In the genomic region with DNA sequence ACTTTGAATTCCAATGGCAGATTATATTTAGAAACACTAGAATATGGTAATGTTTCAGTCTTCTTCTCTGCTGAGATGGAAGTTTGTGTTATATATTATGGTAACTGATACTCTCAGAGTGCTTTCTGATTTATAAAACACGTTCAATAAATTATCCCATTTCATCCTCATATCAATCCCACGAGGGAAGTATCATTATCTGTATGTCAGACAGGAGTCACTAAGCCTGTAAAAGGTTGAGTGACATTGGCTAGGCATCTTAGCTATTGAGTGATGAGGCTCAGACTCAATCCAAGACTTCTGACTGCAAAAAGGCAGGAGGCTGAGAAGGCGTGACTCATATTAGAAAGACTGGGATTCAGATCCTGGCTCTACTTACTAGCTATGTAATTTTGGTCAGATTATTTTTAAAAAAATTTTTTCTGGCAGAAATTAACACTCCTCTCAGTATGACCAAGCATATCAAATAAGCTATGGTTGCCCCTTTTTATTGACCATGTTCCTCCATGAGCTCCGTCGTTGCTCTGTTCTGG, we compare ENCODE assay signal across 21 cellular contexts. TPM values are rescaled to one million over a fixed set of nuclear protein-coding genes. Genes with fewer than 3 reads are reported as not detected.
A peak's percentile ranks its signal among the peaks of the same experiment; 100 is the strongest.
DNase-seq lines count a peak whose midpoint lies in the region; ATAC-seq and TF ChIP-seq lines count a peak whose summit lies in the region.
"Had no signal": no experiment of that assay in that cellular context is flagged by ENCODE, and none has a peak within 500 bp of the region (broad histone marks: within the 10 kb centered on the region; RNA-seq: fewer than 3 reads in every experiment).

No MANE protein-coding gene starts in this region.

- H3K36me3 ChIP-seq in MG63, result peaks cover 9% of the 10 kb centered on the region
- H3K36me3 ChIP-seq in liver (ENCODE audit: control insufficient read depth in 4 of 4, insufficient read depth in 3 of 4, low read depth in 1 of 4, low read length in 3 of 4), result peaks cover 0 to 5% (median 5%) of the 10 kb centered on the region in 4 donors
- peaks cover 0 to 1% of the 10 kb centered on the region in 2 donors for H3K36me3 ChIP-seq in thyroid gland
- H3K36me3 ChIP-seq in right atrium auricular region, result no peaks in the 10 kb centered on the region

- TF ChIP-seq RAD21 in liver (IDR thresholded peaks at IDR 0.05), result no peak

- peak overlapping the region; percentile 32 to 93 (median 89) for H3K27ac Mint-ChIP-seq in brain
- H3K27ac Mint-ChIP-seq in stimulated activated effector memory CD8-positive, alpha-beta T cell treated with anti-CD3 and anti-CD28 coated beads, Interleukin-12 subunit alpha, Interleukin-12 subunit beta, amount 100 ng/mL, for 72 hours, result no peak overlapping the region

- H3K9ac ChIP-seq in liver (ENCODE audit: low read depth in 1 of 2, low read length in 2 of 2), result peak overlapping the region; percentile 17 to 61
- H3K9ac ChIP-seq: parathyroid adenoma had no signal

- no peaks in the 10 kb centered on the region for H3K9me3 Mint-ChIP-seq in brain
- H3K9me3 Mint-ChIP-seq in stimulated activated effector memory CD8-positive, alpha-beta T cell treated with anti-CD3 and anti-CD28 coated beads, Interleukin-12 subunit alpha, Interleukin-12 subunit beta, amount 100 ng/mL, for 72 hours, result no peaks in the 10 kb centered on the region
- H3K9me3 Mint-ChIP-seq: naive thymus-derived CD4-positive, alpha-beta T cell had no signal

- H3K4me3 ChIP-seq in MG63, result no peak overlapping the region
- H3K4me3 ChIP-seq in liver (ENCODE audit: low read depth in 1 of 3, low read length in 3 of 3), result no peak overlapping the region
- no peak overlapping the region for H3K4me3 ChIP-seq in thyroid gland (replicated peaks in 1 of 3)
- H3K4me3 ChIP-seq in right atrium auricular region, result no peak overlapping the region
- H3K4me3 ChIP-seq: skin epidermis had no signal

- peaks cover 39 to 92% (median 87%) of the 10 kb centered on the region in 4 donors for H3K4me1 ChIP-seq in liver (ENCODE audit: control insufficient read depth in 4 of 4, insufficient read depth in 4 of 4, low read length in 3 of 4)
- peaks cover 85 to 99% of the 10 kb centered on the region in 2 donors for H3K4me1 ChIP-seq in thyroid gland
- H3K4me1 ChIP-seq in right atrium auricular region, result peaks cover 0 to 90% of the 10 kb centered on the region in 2 donors

- H3K36me3 Mint-ChIP-seq in brain, result no peaks in the 10 kb centered on the region
- H3K36me3 Mint-ChIP-seq in stimulated activated effector memory CD8-positive, alpha-beta T cell treated with anti-CD3 and anti-CD28 coated beads, Interleukin-12 subunit alpha, Interleukin-12 subunit beta, amount 100 ng/mL, for 72 hours, result no peaks in the 10 kb centered on the region

- peaks cover 100% of the 10 kb centered on the region for H3K4me1 Mint-ChIP-seq in brain
- H3K4me1 Mint-ChIP-seq in stimulated activated effector memory CD8-positive, alpha-beta T cell treated with anti-CD3 and anti-CD28 coated beads, Interleukin-12 subunit alpha, Interleukin-12 subunit beta, amount 100 ng/mL, for 72 hours, result peaks cover 48% of the 10 kb centered on the region

- peaks cover 5% of the 10 kb centered on the region for H3K27me3 Mint-ChIP-seq in brain
- H3K27me3 Mint-ChIP-seq: naive thymus-derived CD4-positive, alpha-beta T cell had no signal

- peak overlapping the region in 2 of 5 experiments; percentile 6 to 33 for H3K4me3 Mint-ChIP-seq in brain
- no peak overlapping the region for H3K4me3 Mint-ChIP-seq in stimulated activated effector memory CD8-positive, alpha-beta T cell treated with anti-CD3 and anti-CD28 coated beads, Interleukin-12 subunit alpha, Interleukin-12 subunit beta, amount 100 ng/mL, for 72 hours
- H3K4me3 Mint-ChIP-seq: naive thymus-derived CD4-positive, alpha-beta T cell had no signal

- H3K27me3 ChIP-seq in MG63, result no peaks in the 10 kb centered on the region
- H3K27me3 ChIP-seq in liver (ENCODE audit: control insufficient read depth in 4 of 4, insufficient read depth in 4 of 4, low read length in 3 of 4), result no peaks in the 10 kb centered on the region
- no peaks in the 10 kb centered on the region for H3K27me3 ChIP-seq in thyroid gland
- H3K27me3 ChIP-seq in right atrium auricular region, result no peaks in the 10 kb centered on the region

- ATAC-seq in GM19328 (IDR thresholded peaks at IDR 0.05; ENCODE audit: unreplicated experiment), result no peak
- no peak for ATAC-seq in stimulated activated effector memory CD8-positive, alpha-beta T cell treated with anti-CD3 and anti-CD28 coated beads, Interleukin-12 subunit alpha, Interleukin-12 subunit beta, amount 100 ng/mL, for 72 hours
- ATAC-seq: stimulated activated naive CD8-positive, alpha-beta T cell treated with anti-CD3 and anti-CD28 coated beads, Interleukin-15, Interleukin-2, amounts not matched to agents 100 U/mL and 50 U/mL, for 24 hours had no signal

- TF ChIP-seq CTCF in brain (conservative IDR thresholded peaks at IDR 0.05) (no peak), liver (IDR thresholded peaks at IDR 0.05; ENCODE audit: low read depth, low read length, missing input control) (no peak), thyroid gland (IDR thresholded peaks at IDR 0.05) (no peak), right atrium auricular region (IDR thresholded peaks at IDR 0.05) (no peak)

- TF ChIP-seq POLR2A in thyroid gland (IDR thresholded peaks at IDR 0.05), result no peak

- DNase-seq in MG63 (peak; percentile 48), thyroid gland (no peak), right atrium auricular region (ENCODE audit: low spot score) (no peak)
- DNase-seq in stimulated activated effector memory CD8-positive, alpha-beta T cell treated with anti-CD3 and anti-CD28 coated beads, Interleukin-12 subunit alpha, Interleukin-12 subunit beta, amount 100 ng/mL, for 72 hours (ENCODE audit: low spot score in 2 of 2), result no peak
- DNase-seq: dermis blood vessel endothelial cell; DMS79 treated with DMSO at 0.1 percent for 48 hours; foreskin melanocyte; kidney; mammary epithelial cell; naive thymus-derived CD4-positive, alpha-beta T cell; NCI-H1694 treated with DMSO at 0.1 percent for 48 hours; NCI-H226; NCI-H774; stimulated activated CD4-positive, alpha-beta T cell treated with anti-CD3 and anti-CD28 coated beads, Interleukin-2, amount 100 ng/mL, for 48 hours; stimulated activated naive CD8-positive, alpha-beta T cell treated with anti-CD3 and anti-CD28 coated beads, Interleukin-15, Interleukin-2, amounts not matched to agents 100 U/mL and 50 U/mL, for 24 hours; T-helper 2 cell had no signal

- intact Hi-C loops in thyroid gland (cut with DNase I), result no loop called here

- 67% methylated on average over 5 of the region's 5 CpGs for WGBS in liver
- 75 to 90% methylated on average over 5 of the region's 5 CpGs for WGBS in thyroid gland, 2 donors

- H3K9me3 ChIP-seq in MG63, result no peaks in the 10 kb centered on the region
- no peaks in the 10 kb centered on the region for H3K9me3 ChIP-seq in liver (ENCODE audit: control insufficient read depth in 4 of 4, low read length in 3 of 4)
- H3K9me3 ChIP-seq in thyroid gland, result no peaks in the 10 kb centered on the region
- H3K9me3 ChIP-seq in right atrium auricular region, result no peaks in the 10 kb centered on the region

- peak overlapping the region; percentile 90 to 97 for H3K27ac ChIP-seq in liver (ENCODE audit: low read depth in 1 of 2, low read length in 2 of 2)
- peak overlapping the region; percentile 35 to 69 (median 49) for H3K27ac ChIP-seq in thyroid gland
- H3K27ac ChIP-seq in right atrium auricular region, result no peak overlapping the region
- H3K27ac ChIP-seq: parathyroid adenoma had no signal

TF ChIP-seq in liver, 16 proteins besides CTCF, POLR2A, EP300 and RAD21:
- TF ChIP-seq SP1 (IDR thresholded peaks at IDR 0.05), result no peak
- TF ChIP-seq FOXA2 (IDR thresholded peaks at IDR 0.05), result no peak
TF ChIP-seq in liver: peak in this region for 0.

RNA-seq across cellular contexts. Expression of a gene that starts 19.4 kb away (rescaled TPM):
- 24.3 and 40.4 TPM in 2 replicates for total RNA-seq in MG63 (2014; rRNA removed; shearing (Covaris generic); ENCODE audit: low replicate concordance)
- 12.3 TPM for polyA plus RNA-seq in brain (ENCODE audit: insufficient read depth, low read depth, low replicate concordance)
- 10 to 100 TPM; 64.2 to 94.6 TPM for total RNA-seq in liver
- 10 to 100 TPM; 36.8 to 62.3 TPM for polyA plus RNA-seq in liver
- 10 to 100 TPM; 34.0 to 52.4 (median 44.6) TPM for total RNA-seq in thyroid gland
- 1 to 10 TPM; 8.0 to 9.0 TPM for total RNA-seq in right atrium auricular region

RNA-seq across cellular contexts. Expression of a gene that starts 58.6 kb away (rescaled TPM):
- total RNA-seq in MG63 (2014; rRNA removed; shearing (Covaris generic); ENCODE audit: low replicate concordance), result not detected in 2 replicates
- 4.5 TPM for polyA plus RNA-seq in brain (ENCODE audit: insufficient read depth, low read depth, low replicate concordance)
- 1 to 10 TPM in 1 of 2 donors, under 1 TPM in 1; 0.25 to 1.1 TPM for total RNA-seq in liver
- polyA plus RNA-seq in liver, result under 1 TPM; 0.20 to 0.21 TPM
- 1 to 10 TPM in 1 of 4 donors, under 1 TPM in 3; 0.56 to 5.3 (median 0.63) TPM for total RNA-seq in thyroid gland
- total RNA-seq in right atrium auricular region, result 1 to 10 TPM in 1 of 2 donors, under 1 TPM in 1; 0.51 to 3.5 TPM
- total RNA-seq: dermis blood vessel endothelial cell had no signal
- polyA plus RNA-seq: naive thymus-derived CD4-positive, alpha-beta T cell had no signal

Comparison
In these comparisons a context has a peak if more than half of its experiments do, and no peak if none do; other contexts are left out.
1. H3K27ac ChIP-seq: peak in liver (2 of 2) and thyroid gland (3 of 3); none in right atrium auricular region (0 of 2).